Comparison of ENCODE assay signal across 24 cellular contexts in genomic region chr11:131534031-131534430, GRCh38.
A peak's percentile ranks its signal among the peaks of the same experiment; 100 is the strongest.
DNase-seq lines count a peak whose midpoint lies in the region; ATAC-seq and TF ChIP-seq lines count a peak whose summit lies in the region.
"Had no signal": no experiment of that assay in that cellular context is flagged by ENCODE, and none has a peak within 500 bp of the region (broad histone marks: within the 10 kb centered on the region; RNA-seq: fewer than 3 reads in every experiment).

No MANE protein-coding gene starts in this region.

- DNase-seq in caudate nucleus (lab: John Stamatoyannopoulos, UW) (peak in 41 of 61 donors; percentile 8 to 74 (median 44)), inferior parietal cortex (ENCODE audit: extremely low spot score) (peak; percentile 67), nucleus accumbens (lab: John Stamatoyannopoulos, UW) (peak in 41 of 56 donors; percentile 16 to 79 (median 55)), psoas muscle (no peak), COR-L47 (lab: John Stamatoyannopoulos, UW) (no peak), NCI-H2227 (lab: John Stamatoyannopoulos, UW; ENCODE audit: unreplicated experiment) (no peak)
- DNase-seq: CD4-positive, alpha-beta memory T cell; DND-41; GM23248; H9; HFFc6; IMR-90; NCI-H1105; NCI-H146; NCI-H2029; NCI-H226; NCI-H510A treated with DMSO at 0.1 percent for 48 hours; NCI-H774; NK-92 treated with Interleukin-12 subunit alpha and Interleukin-12 subunit beta, amount 100 ng/mL, for 24 hours; Peyer's patch had no signal

- no peaks in the 10 kb centered on the region for H3K9me3 ChIP-seq in psoas muscle
- H3K9me3 ChIP-seq: BLaER1 treated with 17β-estradiol and CSF1 and Interleukin-3, amounts not matched to agents 10 nM and 100 nM; Peyer's patch had no signal

- no peaks in the 10 kb centered on the region for H3K4me1 ChIP-seq in psoas muscle
- H3K4me1 ChIP-seq: Peyer's patch had no signal

- H3K4me3 ChIP-seq in psoas muscle = no peak overlapping the region
- H3K4me3 ChIP-seq: BLaER1 treated with 17β-estradiol and CSF1 and Interleukin-3, amounts not matched to agents 10 nM and 100 nM; GM23248; Peyer's patch had no signal

- ATAC-seq in psoas muscle = no peak
- no peak for ATAC-seq in HG03342 (IDR thresholded peaks at IDR 0.05; ENCODE audit: unreplicated experiment)

- H3K27ac ChIP-seq in caudate nucleus (ENCODE audit: low read depth, low read length) = peak overlapping the region; percentile 83
- peak overlapping the region; percentile 93 for H3K27ac ChIP-seq in temporal lobe (ENCODE audit: low read depth, low read length)
- H3K27ac ChIP-seq in psoas muscle = no peak overlapping the region
- H3K27ac ChIP-seq: BLaER1 treated with 17β-estradiol and CSF1 and Interleukin-3, amounts not matched to agents 10 nM and 100 nM; GM23248; KMS-11; Peyer's patch had no signal

- intact Hi-C loops in psoas muscle (cut with DNase I) = no loop called here

- no peaks in the 10 kb centered on the region for H3K36me3 ChIP-seq in psoas muscle (ENCODE audit: insufficient read depth in 1 of 2, low read depth in 1 of 2)
- H3K36me3 ChIP-seq: BLaER1 treated with 17β-estradiol and CSF1 and Interleukin-3, amounts not matched to agents 10 nM and 100 nM; Peyer's patch had no signal

- 53 to 63% (median 54%) methylated on average over 6 of the region's 6 CpGs for WGBS in psoas muscle, 3 donors

- H3K27me3 ChIP-seq in psoas muscle (ENCODE audit: insufficient read depth in 3 of 3, low read length in 2 of 3) = no peaks in the 10 kb centered on the region
- H3K27me3 ChIP-seq: BLaER1 treated with 17β-estradiol and CSF1 and Interleukin-3, amounts not matched to agents 10 nM and 100 nM; Peyer's patch had no signal

- no peak for TF ChIP-seq CTCF in psoas muscle (IDR thresholded peaks at IDR 0.05)

Comparison
In these comparisons a context has a peak if more than half of its experiments do, and no peak if none do; other contexts are left out.
1. DNase-seq: peak in caudate nucleus (41 of 61), inferior parietal cortex (single experiment) and nucleus accumbens (41 of 56); none in psoas muscle (0 of 2), COR-L47 (single experiment) and NCI-H2227 (single experiment).